ENCODE assay signal across 8 cellular contexts in genomic region chr18:61435064-61435652, GRCh38.
A peak's percentile ranks its signal among the peaks of the same experiment; 100 is the strongest.
DNase-seq lines count a peak whose midpoint lies in the region; ATAC-seq lines count a peak whose summit lies in the region.

No MANE protein-coding gene starts in this region.

- ATAC-seq in GM21390 (IDR thresholded peaks at IDR 0.05; ENCODE audit: unreplicated experiment) (peak; percentile 84), HG03575 (IDR thresholded peaks at IDR 0.05; ENCODE audit: extremely low read depth, insufficient number of reproducible peaks, low FRiP score, unreplicated experiment) (peak; percentile 72)
- ATAC-seq in activated CD4-positive, CD25-positive, alpha-beta regulatory T cell treated with anti-CD3 and anti-CD28 coated beads, Interleukin-2, amount 50 U/mL, for 24 hours, result no peak

- DNase-seq in NCI-H1092 treated with DMSO at 0.1 percent for 48 hours (lab: John Stamatoyannopoulos, UW) (peak; percentile 9), NCI-H1092 (lab: John Stamatoyannopoulos, UW) (no peak), amniotic epithelial cell (ENCODE audit: low read depth) (peak; percentile 7), midbrain (lab: John Stamatoyannopoulos, UW) (peak; percentile 10)
- no peak for DNase-seq in activated effector memory CD4-positive, alpha-beta T cell treated with Interleukin-2 at 50 U/mL for 16 hours

Comparison
In these comparisons a context has a peak if more than half of its experiments do, and no peak if none do; other contexts are left out.
1. DNase-seq: peak in NCI-H1092 treated with DMSO at 0.1 percent for 48 hours (single experiment), amniotic epithelial cell (single experiment) and midbrain (single experiment); none in NCI-H1092 (single experiment) and activated effector memory CD4-positive, alpha-beta T cell treated with Interleukin-2 at 50 U/mL for 16 hours (single experiment).
2. ATAC-seq: peak in GM21390 (single experiment) and HG03575 (single experiment); none in activated CD4-positive, CD25-positive, alpha-beta regulatory T cell treated with anti-CD3 and anti-CD28 coated beads, Interleukin-2, amount 50 U/mL, for 24 hours (0 of 2).